28 cellular contexts compared by ENCODE assay signal in the genomic region with DNA sequence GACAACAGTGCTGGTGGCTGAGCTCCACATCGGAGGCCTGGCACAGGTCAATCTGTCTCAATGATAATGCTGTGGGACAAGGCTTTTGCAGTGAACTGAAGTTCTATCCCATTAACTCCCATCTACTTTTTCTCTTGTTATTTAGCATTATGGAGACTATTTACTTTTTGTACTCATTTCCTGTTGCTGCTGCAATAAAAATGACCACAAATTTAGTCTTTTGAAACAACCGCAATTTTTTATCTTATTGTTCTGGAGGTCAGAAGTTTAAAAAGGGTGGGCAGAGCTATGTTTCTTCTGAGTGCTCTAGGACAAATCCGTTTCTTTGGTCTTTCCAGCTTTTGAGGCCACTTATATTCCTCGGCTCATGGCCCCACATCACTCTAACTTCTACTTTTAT.
"Had no signal": no experiment of that assay in that cellular context is flagged by ENCODE, and none has a peak within 500 bp of the region (broad histone marks: within the 10 kb centered on the region; RNA-seq: fewer than 3 reads in every experiment).

No MANE protein-coding gene starts in this region.

- H3K9me3 ChIP-seq: colonic mucosa, esophagus muscularis mucosa, gastroesophageal sphincter, lower lobe of right lung, testis, upper lobe of left lung had no signal

- H3K36me3 Mint-ChIP-seq: activated naive CD8-positive, alpha-beta T cell treated with anti-CD3 and anti-CD28 coated beads for 36 hours; naive thymus-derived CD4-positive, alpha-beta T cell; WTC11 had no signal

- H3K27ac Mint-ChIP-seq: activated naive CD8-positive, alpha-beta T cell treated with anti-CD3 and anti-CD28 coated beads for 36 hours; activated T-cell treated with anti-CD3 and anti-CD28 coated beads, Interleukin-2, amount 50 U/mL, for 24 hours; activated T-helper 17 cell treated with anti-CD3 and anti-CD28 coated beads, Interleukin-2, amount 50 U/mL, for 72 hours; effector memory CD8-positive, alpha-beta T cell; naive thymus-derived CD4-positive, alpha-beta T cell; T-helper 1 cell treated with Interleukin-12 subunit alpha and Interleukin-12 subunit beta and Interleukin-4 antibody, amounts not matched to agents 30 μg/mL and 1 μg/mL, for 36 hours; WTC11 had no signal

- H3K4me3 ChIP-seq: colonic mucosa, dorsolateral prefrontal cortex, esophagus muscularis mucosa, gastroesophageal sphincter, lower lobe of right lung, testis, upper lobe of left lung had no signal

- DNase-seq: activated CD4-positive, alpha-beta T cell treated with anti-CD3 and anti-CD28 coated beads, Interleukin-2, amount 50 U/mL, for 4 hours; activated CD8-positive, alpha-beta memory T cell treated with anti-CD3 and anti-CD28 coated beads for 24 hours; activated CD8-positive, alpha-beta memory T cell treated with anti-CD3 and anti-CD28 coated beads, Interleukin-2, amount 50 U/mL, for 4 hours; activated naive CD4-positive, alpha-beta T cell treated with Interleukin-2 at 50 U/mL for 16 hours; activated naive CD8-positive, alpha-beta T cell treated with anti-CD3 and anti-CD28 coated beads for 36 hours; activated T-cell treated with anti-CD3 and anti-CD28 coated beads, Interleukin-2, amount 50 U/mL, for 24 hours; amniotic stem cell; colonic mucosa; dorsolateral prefrontal cortex; effector memory CD8-positive, alpha-beta T cell; head of caudate nucleus; hypothalamus; islet precursor cell; lower lobe of right lung; naive thymus-derived CD4-positive, alpha-beta T cell; occipital lobe; stimulated activated CD4-positive, alpha-beta T cell treated with anti-CD3 and anti-CD28 coated beads, Interleukin-2, amount 100 ng/mL, for 48 hours; stimulated activated CD8-positive, alpha-beta memory T cell treated with anti-CD3 and anti-CD28 coated beads, Interleukin-4, amount 100 ng/mL, for 48 hours; stimulated activated naive CD4-positive, alpha-beta T cell; T1000; testis; upper lobe of left lung had no signal

- H3K27ac ChIP-seq: colonic mucosa, dorsolateral prefrontal cortex, esophagus muscularis mucosa, gastroesophageal sphincter, lower lobe of right lung, testis, upper lobe of left lung had no signal

- H3K4me1 Mint-ChIP-seq: activated naive CD8-positive, alpha-beta T cell treated with anti-CD3 and anti-CD28 coated beads for 36 hours; activated T-helper 17 cell treated with anti-CD3 and anti-CD28 coated beads, Interleukin-2, amount 50 U/mL, for 72 hours; naive thymus-derived CD4-positive, alpha-beta T cell; neural crest cell had no signal

- H3K4me1 ChIP-seq: colonic mucosa, esophagus muscularis mucosa, gastroesophageal sphincter, lower lobe of right lung, testis, upper lobe of left lung had no signal

- H3K4me3 Mint-ChIP-seq: activated naive CD8-positive, alpha-beta T cell treated with anti-CD3 and anti-CD28 coated beads for 36 hours; activated T-cell treated with anti-CD3 and anti-CD28 coated beads, Interleukin-2, amount 50 U/mL, for 24 hours; activated T-helper 17 cell treated with anti-CD3 and anti-CD28 coated beads, Interleukin-2, amount 50 U/mL, for 72 hours; effector memory CD8-positive, alpha-beta T cell; naive thymus-derived CD4-positive, alpha-beta T cell; neural crest cell; T-helper 1 cell treated with Interleukin-12 subunit alpha and Interleukin-12 subunit beta and Interleukin-4 antibody, amounts not matched to agents 30 μg/mL and 1 μg/mL, for 36 hours; WTC11 had no signal

- H3K36me3 ChIP-seq: colonic mucosa, esophagus muscularis mucosa, gastroesophageal sphincter, lower lobe of right lung, upper lobe of left lung had no signal

- H3K9me3 Mint-ChIP-seq: activated naive CD8-positive, alpha-beta T cell treated with anti-CD3 and anti-CD28 coated beads for 36 hours; activated T-cell treated with anti-CD3 and anti-CD28 coated beads, Interleukin-2, amount 50 U/mL, for 24 hours; activated T-helper 17 cell treated with anti-CD3 and anti-CD28 coated beads, Interleukin-2, amount 50 U/mL, for 72 hours; neural crest cell; T-helper 1 cell treated with Interleukin-12 subunit alpha and Interleukin-12 subunit beta and Interleukin-4 antibody, amounts not matched to agents 30 μg/mL and 1 μg/mL, for 36 hours had no signal

- H3K27me3 Mint-ChIP-seq: activated naive CD8-positive, alpha-beta T cell treated with anti-CD3 and anti-CD28 coated beads for 36 hours; activated T-cell treated with anti-CD3 and anti-CD28 coated beads, Interleukin-2, amount 50 U/mL, for 24 hours; activated T-helper 17 cell treated with anti-CD3 and anti-CD28 coated beads, Interleukin-2, amount 50 U/mL, for 72 hours; effector memory CD8-positive, alpha-beta T cell had no signal

- H3K27me3 ChIP-seq: colonic mucosa, esophagus muscularis mucosa, gastroesophageal sphincter, testis, upper lobe of left lung had no signal
